5 cellular contexts compared by ENCODE assay signal in genomic region chr7:42718466-42718865, GRCh38.
DNase-seq lines count a peak whose midpoint lies in the region; ATAC-seq, FAIRE-seq and TF ChIP-seq lines count a peak whose summit lies in the region.
"Not testable (repeated sequence)": the region's sequence is repeated elsewhere in the genome, so short reads cannot be mapped to it uniquely, and the experiment has no call there.

No MANE protein-coding gene starts in this region.

- not testable (repeated sequence) for ATAC-seq in DND-41 (ENCODE audit: insufficient read depth, low read depth); K562; HepG2

- in situ Hi-C loops in K562 (cut with MboI); HepG2 (cut with HindIII; ENCODE audit: extremely low pct_ligation_motif_present, low pct_unique_long_range_greater_than_20kb): not testable (repeated sequence)

- H3K27ac ChIP-seq in DND-41 (ENCODE audit: low read length) = peak overlapping the region; percentile 96
- H3K27ac ChIP-seq in VCaP = peak overlapping the region; percentile 89
- H3K27ac ChIP-seq in K562 (ENCODE audit: extremely low read depth, low read depth, low read length); esophagus muscularis mucosa (replicated peaks in 1 of 4); HepG2 (ENCODE audit: extremely low read length, insufficient read depth, low read length): not testable (repeated sequence)

- H3K79me2 ChIP-seq in DND-41 (ENCODE audit: insufficient read depth, low read length); K562 (ENCODE audit: control insufficient read depth, insufficient read depth, low read length); HepG2 (ENCODE audit: insufficient read depth, low read length): not testable (repeated sequence)

- 0% methylated on average over 2 of the region's 2 CpGs for WGBS in K562 (ENCODE audit: insufficient coverage, low coverage, missing lambda C conversion rate)
- WGBS in esophagus muscularis mucosa = 95% methylated on average over 2 of the region's 2 CpGs
- WGBS in HepG2 (ENCODE audit: low lambda C conversion rate) = 15% methylated on average over 2 of the region's 2 CpGs

- not testable (repeated sequence) for H3K27me3 ChIP-seq in DND-41 (ENCODE audit: insufficient read depth, low read length, poor library complexity); esophagus muscularis mucosa; HepG2 (ENCODE audit: control insufficient read depth in 1 of 2, insufficient read depth in 2 of 2, low read length in 2 of 2)
- peaks cover 0 to 18% of the 10 kb centered on the region in 2 experiments; a peak in 1 of 5 replicates for H3K27me3 ChIP-seq in K562 (ENCODE audit: control insufficient read depth in 2 of 2, insufficient read depth in 2 of 2, low read length in 2 of 2)

- not testable (repeated sequence) for H3K4me2 ChIP-seq in DND-41 (ENCODE audit: insufficient read depth, low read length); K562 (ENCODE audit: insufficient read depth, low read length); HepG2 (ENCODE audit: low read depth, low read length)

- H3K4me3 ChIP-seq in DND-41 (ENCODE audit: low read depth in 1 of 2, low read length in 2 of 2); K562; esophagus muscularis mucosa; HepG2 (replicated peaks in 1 of 3; ENCODE audit: insufficient read depth in 1 of 3, low read depth in 2 of 3, low read length in 3 of 3): not testable (repeated sequence)

- not testable (repeated sequence) for H4K20me1 ChIP-seq in DND-41 (ENCODE audit: insufficient read depth, low read length); K562 (replicated peaks; ENCODE audit: control insufficient read depth, insufficient read depth, low read length); HepG2 (ENCODE audit: insufficient read depth, low read length)

- not testable (repeated sequence) for DNase-seq in DND-41; K562 (ENCODE audit: extremely low read depth in 1 of 4, low spot score in 3 of 4); HepG2 (ENCODE audit: low spot score)
- peak; percentile 42 for DNase-seq in esophagus muscularis mucosa (ENCODE audit: extremely low spot score)

- BruUV-seq in K562 (replicated peaks; lab: Mats Ljungman, UMichigan); HepG2 (replicated peaks; lab: Mats Ljungman, UMichigan): not testable (repeated sequence)

- not testable (repeated sequence) for H3K9ac ChIP-seq in DND-41 (ENCODE audit: low read depth, low read length); K562 (ENCODE audit: insufficient read depth in 1 of 2, low read depth in 2 of 2, low read length in 2 of 2); HepG2 (ENCODE audit: insufficient read depth, low read depth, low read length)

- CTCF ChIA-PET in K562 (lab: Yijun Ruan, JAX; ENCODE audit: low intra/inter-chr PET ratio); HepG2 (lab: Yijun Ruan, JAX; ENCODE audit: low intra/inter-chr PET ratio, low total read pairs): not testable (repeated sequence)

- not testable (repeated sequence) for H3K9me3 ChIP-seq in DND-41 (ENCODE audit: insufficient read depth, low read length, severe bottlenecking); K562 (replicated peaks; ENCODE audit: control insufficient read depth, insufficient read depth, low read depth, low read length); esophagus muscularis mucosa
- peaks cover 53% of the 10 kb centered on the region for H3K9me3 ChIP-seq in HepG2 (ENCODE audit: low read length)

- TF ChIP-seq POLR2A in K562 (conservative IDR thresholded peaks at IDR 0.05); esophagus muscularis mucosa (IDR thresholded peaks at IDR 0.05; ENCODE audit: low read depth); HepG2 (IDR thresholded peaks at IDR 0.05; ENCODE audit: insufficient read depth in 1 of 2, low read depth in 2 of 2, low read length in 2 of 2): not testable (repeated sequence)

- intact Hi-C loops in K562 (cut with micrococcal nuclease); esophagus muscularis mucosa (cut with DNase I); HepG2 (cut with micrococcal nuclease; ENCODE audit: unreplicated experiment): not testable (repeated sequence)

- not testable (repeated sequence) for H3K36me3 ChIP-seq in DND-41 (ENCODE audit: insufficient read depth, low read length); K562 (ENCODE audit: control insufficient read depth, insufficient read depth, low read length); esophagus muscularis mucosa; HepG2 (replicated peaks in 1 of 2; ENCODE audit: control insufficient read depth in 1 of 2, insufficient read depth in 2 of 2, low read length in 2 of 2)

- not testable (repeated sequence) for H2AFZ ChIP-seq in DND-41 (ENCODE audit: low read depth, low read length); K562 (ENCODE audit: low read depth, low read length); HepG2 (ENCODE audit: low read length)

- H3K9me1 ChIP-seq in K562 (ENCODE audit: control insufficient read depth, insufficient read depth, low read length) = not testable (repeated sequence)

- FAIRE-seq in K562 (lab: Jason Lieb, UNC); HepG2 (lab: Jason Lieb, UNC): not testable (repeated sequence)

- peaks cover 53% of the 10 kb centered on the region for H3K4me1 ChIP-seq in DND-41 (ENCODE audit: insufficient read depth, low read length)
- H3K4me1 ChIP-seq in K562 (replicated peaks in 1 of 2; ENCODE audit: control insufficient read depth in 2 of 2, insufficient read depth in 2 of 2, low read length in 2 of 2); esophagus muscularis mucosa; HepG2 (ENCODE audit: insufficient read depth, low read length): not testable (repeated sequence)

- not testable (repeated sequence) for TF ChIP-seq RAD21 in K562 (CRISPR knock-in tag; conservative IDR thresholded peaks at IDR 0.05 in 1 of 2, IDR thresholded peaks at IDR 0.05 in 1 of 2); HepG2 (CRISPR knock-in tag; IDR thresholded peaks at IDR 0.05)

- POLR2A ChIA-PET in K562 (lab: Yijun Ruan, JAX); HepG2 (lab: Yijun Ruan, JAX): not testable (repeated sequence)

- TF ChIP-seq EP300 in K562 (IDR thresholded peaks at IDR 0.05; ENCODE audit: low read length); esophagus muscularis mucosa (IDR thresholded peaks at IDR 0.05); HepG2 (IDR thresholded peaks at IDR 0.05; ENCODE audit: low read depth in 2 of 2, low read length in 2 of 2); HepG2 (CRISPR knock-in tag; IDR thresholded peaks at IDR 0.05; ENCODE audit: borderline replicate concordance): not testable (repeated sequence)

- not testable (repeated sequence) for TF ChIP-seq CTCF in DND-41 (IDR thresholded peaks at IDR 0.05; ENCODE audit: borderline replicate concordance, extremely low read depth, low read length, poor library complexity, severe bottlenecking); VCaP (conservative IDR thresholded peaks at IDR 0.05); K562 (IDR thresholded peaks at IDR 0.05 in 2 of 3, conservative IDR thresholded peaks at IDR 0.05 in 1 of 3; ENCODE audit: insufficient read depth in 2 of 3, low read depth in 1 of 3, low read length in 3 of 3); esophagus muscularis mucosa (IDR thresholded peaks at IDR 0.05); HepG2 (CRISPR knock-in tag; IDR thresholded peaks at IDR 0.05)

TF ChIP-seq in K562, 482 proteins besides CTCF, POLR2A, EP300 and RAD21:
- TF ChIP-seq ZNF431 (CRISPR knock-in tag; IDR thresholded peaks at IDR 0.05) = peak; percentile 87
TF ChIP-seq in K562: peak in this region for 1; not testable (repeated sequence) for 481.

TF ChIP-seq in HepG2, 621 proteins besides CTCF, POLR2A, EP300 and RAD21:
- peak; percentile 86; the same call in 1 of the 2 replicates for TF ChIP-seq ZNF431 (CRISPR knock-in tag; IDR thresholded peaks at IDR 0.05; ENCODE audit: borderline replicate concordance, low read depth)
